ENCODE assay signal across 22 cellular contexts in the genomic region with DNA sequence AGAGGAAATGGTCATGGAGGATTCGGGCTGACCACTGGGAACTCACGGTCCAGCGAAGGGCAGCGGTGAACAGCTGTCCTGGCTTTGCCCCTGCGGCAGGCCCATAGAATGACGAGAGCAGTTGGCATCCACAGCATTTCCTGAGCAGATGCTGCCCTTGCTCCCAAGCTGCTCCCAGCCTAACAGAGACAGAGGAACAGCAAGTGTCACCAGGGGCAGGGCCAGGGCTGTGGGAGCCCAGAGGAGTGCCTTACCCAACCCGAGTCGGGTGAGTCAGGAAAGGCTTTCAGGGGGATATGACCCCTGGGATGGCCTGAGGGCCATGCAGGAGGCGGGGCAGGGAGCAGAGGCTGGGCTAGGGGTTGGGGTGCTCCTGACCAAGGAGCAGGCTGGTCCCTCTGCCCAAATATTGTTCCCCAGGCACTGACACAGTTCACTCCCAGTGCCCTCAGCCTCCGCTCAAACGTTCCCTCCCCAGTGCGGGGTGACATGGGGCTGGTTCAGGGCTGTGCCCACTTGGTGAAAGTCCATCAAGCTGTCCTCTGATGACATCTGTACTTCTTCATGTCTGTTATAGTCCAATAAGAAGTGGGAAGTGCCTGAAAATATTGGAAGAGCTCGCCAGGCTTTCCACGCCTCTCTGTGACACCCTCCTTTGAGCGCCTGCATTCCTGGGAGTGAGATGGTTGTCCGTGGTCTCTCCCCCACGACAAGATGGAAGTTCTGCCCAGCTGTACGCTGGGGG.
DNase-seq lines count a peak whose midpoint lies in the region; ATAC-seq and TF ChIP-seq lines count a peak whose summit lies in the region.
"Had no signal": no experiment of that assay in that cellular context is flagged by ENCODE, and none has a peak within 500 bp of the region (broad histone marks: within the 10 kb centered on the region; RNA-seq: fewer than 3 reads in every experiment).

No MANE protein-coding gene starts in this region.

- H3K4me1 ChIP-seq in Panc1 (ENCODE audit: control insufficient read depth, insufficient read depth, low read length) = no peaks in the 10 kb centered on the region
- H3K4me1 ChIP-seq: heart right ventricle, upper lobe of left lung had no signal

- H3K4me1 Mint-ChIP-seq in T-helper 17 cell = no peaks in the 10 kb centered on the region
- H3K4me1 Mint-ChIP-seq: CD8-positive, alpha-beta memory T cell; stimulated activated naive B cell treated with anti-CD40 and anti-IgM and Interleukin-4, amounts not matched to agents 10 μg/mL and 1 μg/mL and 100 μg/mL, for 72 hours had no signal

- no peak overlapping the region for H3K27ac ChIP-seq in Panc1 (ENCODE audit: low read length)
- H3K27ac ChIP-seq: epithelial cell of prostate, heart right ventricle, HL-60, WERI-Rb-1 had no signal

- peaks cover 12% of the 10 kb centered on the region for H3K27me3 Mint-ChIP-seq in T-helper 17 cell
- H3K27me3 Mint-ChIP-seq: stimulated activated naive B cell treated with anti-CD40 and anti-IgM and Interleukin-4, amounts not matched to agents 10 μg/mL and 1 μg/mL and 100 μg/mL, for 72 hours had no signal

- no peak overlapping the region for H3K4me3 Mint-ChIP-seq in T-helper 17 cell
- H3K4me3 Mint-ChIP-seq: activated CD8-positive, alpha-beta T cell treated with anti-CD3 and anti-CD28 coated beads, Interleukin-2, amount 10 ng/mL, durations not matched to agents 7 days and 5 days; stimulated activated naive B cell treated with anti-CD40 and anti-IgM and Interleukin-4, amounts not matched to agents 10 μg/mL and 1 μg/mL and 100 μg/mL, for 72 hours had no signal

- DNase-seq in NCI-H2171 treated with DMSO at 0.1 percent for 48 hours (lab: John Stamatoyannopoulos, UW) (peak; percentile 47), NCI-H2171 (lab: John Stamatoyannopoulos, UW) (no peak), Panc1 (ENCODE audit: low read depth, low spot score) (no peak), fibroblast of peridontal ligament (ENCODE audit: extremely low read depth) (peak; percentile 47), skeletal muscle cell (ENCODE audit: low read depth) (peak; percentile 46), T-helper 17 cell (no peak), NCI-H128 (lab: John Stamatoyannopoulos, UW; ENCODE audit: unreplicated experiment) (no peak)
- no peak for DNase-seq in NK-92 treated with Interleukin-12 subunit alpha and Interleukin-12 subunit beta, amount 100 ng/mL, for 24 hours (lab: John Stamatoyannopoulos, UW)
- DNase-seq: activated CD8-positive, alpha-beta T cell treated with anti-CD3 and anti-CD28 coated beads, Interleukin-2, amount 10 ng/mL, durations not matched to agents 7 days and 5 days; activated effector memory CD4-positive, alpha-beta T cell treated with Interleukin-2 at 50 U/mL for 16 hours; amygdala; CD8-positive, alpha-beta memory T cell; heart right ventricle; kidney glomerular epithelial cell; NCI-H1694 treated with DMSO at 0.1 percent for 48 hours; NCI-H510A treated with DMSO at 0.1 percent for 48 hours; small intestine; stimulated activated naive B cell treated with anti-CD40 and anti-IgM and Interleukin-4, amounts not matched to agents 10 μg/mL and 1 μg/mL and 100 μg/mL, for 72 hours; upper lobe of left lung; WERI-Rb-1 had no signal

- in situ Hi-C loops in Panc1 (cut with HindIII; ENCODE audit: low pct_unique_long_range_greater_than_20kb, low sequenced_read_pairs) = no loop called here

- BruUV-seq in Panc1 (replicated peaks; lab: Mats Ljungman, UMichigan) = no TSS peak

- H3K36me3 Mint-ChIP-seq in T-helper 17 cell (ENCODE audit: low read depth) = peaks cover under 1% of the 10 kb centered on the region

- TF ChIP-seq CTCF in Panc1 (IDR thresholded peaks at IDR 0.05) = no peak

- POLR2A ChIA-PET in Panc1 (lab: Charles Lee) = no interaction called here

- H3K27ac Mint-ChIP-seq in T-helper 17 cell = no peak overlapping the region
- H3K27ac Mint-ChIP-seq: activated CD8-positive, alpha-beta T cell treated with anti-CD3 and anti-CD28 coated beads, Interleukin-2, amount 10 ng/mL, durations not matched to agents 7 days and 5 days; CD8-positive, alpha-beta memory T cell; stimulated activated naive B cell treated with anti-CD40 and anti-IgM and Interleukin-4, amounts not matched to agents 10 μg/mL and 1 μg/mL and 100 μg/mL, for 72 hours had no signal

- ATAC-seq in Panc1 = peak; percentile 66
- no peak for ATAC-seq in T-helper 17 cell
- ATAC-seq: activated CD8-positive, alpha-beta T cell treated with anti-CD3 and anti-CD28 coated beads, Interleukin-2, amount 10 ng/mL, durations not matched to agents 7 days and 5 days; stimulated activated naive B cell treated with anti-CD40 and anti-IgM and Interleukin-4, amounts not matched to agents 10 μg/mL and 1 μg/mL and 100 μg/mL, for 72 hours had no signal

- CTCF ChIA-PET in Panc1 (lab: Charles Lee) = no interaction called here

- H3K9me3 ChIP-seq in Panc1 (ENCODE audit: control insufficient read depth, insufficient read depth, low read depth, low read length) (no peaks in the 10 kb centered on the region), T-helper 17 cell (ENCODE audit: control insufficient read depth, low read length, poor library complexity, severe bottlenecking) (no peaks in the 10 kb centered on the region)
- H3K9me3 ChIP-seq: upper lobe of left lung had no signal

- H3K27me3 ChIP-seq in Panc1 (ENCODE audit: control insufficient read depth, insufficient read depth, low read length) = no peaks in the 10 kb centered on the region
- H3K27me3 ChIP-seq: heart right ventricle, upper lobe of left lung had no signal

- no peaks in the 10 kb centered on the region for H3K36me3 ChIP-seq in Panc1 (ENCODE audit: control insufficient read depth, insufficient read depth, low read length)
- H3K36me3 ChIP-seq: heart right ventricle, upper lobe of left lung, WERI-Rb-1 had no signal

- intact Hi-C loops in Panc1 (cut with micrococcal nuclease; ENCODE audit: unreplicated experiment) = no loop called here

- H3K4me3 ChIP-seq in Panc1 (ENCODE audit: low read depth in 2 of 2, low read length in 2 of 2) = no peak overlapping the region
- H3K4me3 ChIP-seq in skeletal muscle cell (ENCODE audit: low read depth, low read length) = no peak overlapping the region
- H3K4me3 ChIP-seq: heart right ventricle, upper lobe of left lung had no signal

Comparison
In these comparisons a context has a peak if more than half of its experiments do, and no peak if none do; other contexts are left out.
1. DNase-seq: peak in NCI-H2171 treated with DMSO at 0.1 percent for 48 hours (single experiment), fibroblast of peridontal ligament (single experiment) and skeletal muscle cell (single experiment); none in NCI-H2171 (single experiment), Panc1 (single experiment), T-helper 17 cell (0 of 3), NK-92 treated with Interleukin-12 subunit alpha and Interleukin-12 subunit beta, amount 100 ng/mL, for 24 hours (single experiment) and NCI-H128 (single experiment).